Comparison of ENCODE assay signal across 18 cellular contexts in the genomic region with DNA sequence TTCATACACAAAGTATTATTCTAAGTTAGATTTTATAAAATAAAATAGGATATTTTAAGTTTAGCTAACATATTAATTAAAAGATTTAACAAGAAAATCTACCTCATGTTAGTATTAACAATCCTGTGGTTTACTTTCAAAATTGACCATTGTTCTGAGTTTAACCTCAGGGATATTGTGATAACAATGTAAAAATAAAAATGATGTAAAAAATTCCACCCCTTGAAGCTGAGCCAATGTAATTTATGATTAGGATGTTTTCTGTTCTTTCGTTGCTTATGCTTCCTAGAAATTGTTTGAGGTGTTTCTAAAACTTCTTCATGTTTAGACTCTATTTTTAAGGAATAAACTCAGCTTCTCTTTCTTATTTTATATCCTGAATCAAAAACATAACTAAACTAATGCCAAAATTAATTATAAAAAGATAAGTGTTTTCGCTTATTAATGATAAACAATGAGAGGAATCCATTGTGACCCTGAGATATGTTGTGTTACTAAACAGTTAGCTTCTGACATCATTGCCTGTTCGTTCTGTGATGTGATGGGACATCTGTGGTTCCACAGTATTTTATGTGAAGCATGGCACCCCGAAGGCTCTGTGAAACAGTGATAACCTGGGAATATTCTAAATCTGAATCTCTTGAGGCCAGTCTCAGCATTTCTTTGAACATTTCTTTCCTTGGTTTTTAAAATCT.
"Had no signal": no experiment of that assay in that cellular context is flagged by ENCODE, and none has a peak within 500 bp of the region (broad histone marks: within the 10 kb centered on the region; RNA-seq: fewer than 3 reads in every experiment).

No MANE protein-coding gene starts in this region.

- H3K4me1 ChIP-seq: lower lobe of right lung, vagina had no signal

- H3K27ac ChIP-seq: coronary artery, lower lobe of right lung, vagina, VCaP had no signal

- H3K9me3 ChIP-seq: esophagus squamous epithelium, lower lobe of right lung, tibial nerve, vagina had no signal

- H3K36me3 ChIP-seq: esophagus squamous epithelium, lower lobe of right lung, tibial nerve, vagina had no signal

- H3K27me3 ChIP-seq: esophagus squamous epithelium, tibial nerve, vagina had no signal

- ATAC-seq: activated T-cell treated with anti-CD3 and anti-CD28 coated beads, Interleukin-2, amount 50 U/mL, for 4 hours; lower lobe of right lung had no signal

- H3K4me3 ChIP-seq: coronary artery, esophagus squamous epithelium, lower lobe of right lung, tibial nerve, vagina had no signal

- DNase-seq: activated CD4-positive, alpha-beta T cell treated with anti-CD3 and anti-CD28 coated beads, Interleukin-2, amount 50 U/mL, for 1 hour; activated CD4-positive, CD25-positive, alpha-beta regulatory T cell treated with anti-CD3 and anti-CD28 coated beads, Interleukin-2, amount 50 U/mL, for 72 hours; activated CD8-positive, alpha-beta memory T cell treated with anti-CD3 and anti-CD28 coated beads, Interleukin-2, amount 50 U/mL, for 4 hours; activated naive CD4-positive, alpha-beta T cell treated with anti-CD3 and anti-CD28 coated beads for 36 hours; activated T-cell treated with anti-CD3 and anti-CD28 coated beads, Interleukin-2, amount 50 U/mL, for 4 hours; effector CD4-positive, alpha-beta T cell; esophagus squamous epithelium; foreskin fibroblast; lower lobe of right lung; nephron progenitor cell; stimulated activated CD4-positive, alpha-beta T cell treated with anti-CD3 and anti-CD28 coated beads, Interleukin-2, amount 100 ng/mL, for 24 hours; stimulated activated naive CD4-positive, alpha-beta T cell treated with Interleukin-2 at 50 U/mL for 16 hours; substantia nigra; T-helper 2 cell had no signal
